In genomic region chr2:170815746-170816498, GRCh38 we compare ENCODE assay signal across 8 cellular contexts. TPM values are rescaled to one million over a fixed set of nuclear protein-coding genes. Genes with fewer than 3 reads are reported as not detected.
DNase-seq lines count a peak whose midpoint lies in the region; ATAC-seq and TF ChIP-seq lines count a peak whose summit lies in the region.

No MANE protein-coding gene starts in this region.

- peaks cover 0 to 35% (median 24%) of the 10 kb centered on the region in 7 donors for H3K9me3 Mint-ChIP-seq in CD14-positive monocyte

- H3K27ac ChIP-seq in WERI-Rb-1 (peak overlapping the region; percentile 75), left lung (no peak overlapping the region)

- H3K9me3 ChIP-seq in WERI-Rb-1 (ENCODE audit: severe bottlenecking) (no peaks in the 10 kb centered on the region), left lung (no peaks in the 10 kb centered on the region)

- H3K36me3 ChIP-seq in H7 (replicated peaks; ENCODE audit: control insufficient read depth, insufficient read depth, low read length), result no peaks in the 10 kb centered on the region
- H3K36me3 ChIP-seq in WERI-Rb-1, result no peaks in the 10 kb centered on the region; the same call in 1 of the 2 replicates
- H3K36me3 ChIP-seq in left lung, result no peaks in the 10 kb centered on the region

- peaks cover 26 to 55% of the 10 kb centered on the region in 2 donors for H3K4me1 ChIP-seq in left lung

- no peak for DNase-seq in CD14-positive monocyte (ENCODE audit: low spot score)
- DNase-seq in H7, result peak; percentile 92
- peak; percentile 85 for DNase-seq in NCI-H2171 treated with DMSO at 0.1 percent for 48 hours (lab: John Stamatoyannopoulos, UW)
- DNase-seq in WERI-Rb-1, result peak; percentile 85
- peak; percentile 64 for DNase-seq in cerebellar cortex (ENCODE audit: low spot score)
- peak in 1 of 2 donors; percentile 85 for DNase-seq in left lung
- peak; percentile 69 for DNase-seq in stimulated activated CD4-positive, alpha-beta T cell treated with anti-CD3 and anti-CD28 coated beads, Interleukin-4, amount 100 ng/mL, for 24 hours

- ATAC-seq in left lung (peak; percentile 77), GM21825 (IDR thresholded peaks at IDR 0.05; ENCODE audit: unreplicated experiment) (no peak)

- peaks cover 80 to 93% (median 87%) of the 10 kb centered on the region in 3 donors for H3K27me3 Mint-ChIP-seq in CD14-positive monocyte (ENCODE audit: low read depth in 3 of 3)

- H3K4me3 Mint-ChIP-seq in CD14-positive monocyte, result peak overlapping the region; percentile 75 to 86

- H3K4me3 ChIP-seq in H7 (ENCODE audit: insufficient read depth, low read depth, low read length) (peak overlapping the region; percentile 50), WERI-Rb-1 (ENCODE audit: low read depth, low read length) (peak overlapping the region; percentile 87), left lung (peak overlapping the region; percentile 29 to 44)

- intact Hi-C loops in CD14-positive monocyte (cut with micrococcal nuclease) (loop anchor here (2.0 to 10.0 kb wide), 2 partner anchors 411 to 455 kb away; no protein-coding TSS in a partner anchor), left lung (cut with DNase I) (loop anchor here in 1 of 2 donors (10.0 kb wide), 1 partner anchor 401 kb away; no protein-coding TSS in a partner anchor)

- peaks cover 50% of the 10 kb centered on the region for H3K4me1 Mint-ChIP-seq in CD14-positive monocyte

- TF ChIP-seq CTCF in CD14-positive monocyte (IDR thresholded peaks at IDR 0.05) (peak; percentile 71), WERI-Rb-1 (IDR thresholded peaks at IDR 0.05; ENCODE audit: low read depth, low read length) (peak; percentile 72), left lung (IDR thresholded peaks at IDR 0.05) (peak; percentile 68 to 87)

- peak overlapping the region in 1 of 7 donors; percentile 33 for H3K27ac Mint-ChIP-seq in CD14-positive monocyte

- H3K27me3 ChIP-seq in H7 (ENCODE audit: control insufficient read depth, insufficient read depth, low read length), result peaks cover 77% of the 10 kb centered on the region
- H3K27me3 ChIP-seq in WERI-Rb-1 (ENCODE audit: insufficient read depth, low read depth, severe bottlenecking), result no peaks in the 10 kb centered on the region
- H3K27me3 ChIP-seq in left lung, result peaks cover 78 to 85% of the 10 kb centered on the region in 2 donors

- peaks cover 3 to 13% of the 10 kb centered on the region in 2 donors for H3K36me3 Mint-ChIP-seq in CD14-positive monocyte

RNA-seq across cellular contexts. Expression of gene GAD1, which starts 0.8 kb away (rescaled TPM):
- polyA plus RNA-seq in CD14-positive monocyte, result not detected
- total RNA-seq in H7 (2014; rRNA removed; shearing (Covaris generic)), result 19.3 and 25.8 TPM in 2 replicates
- under 1 TPM in 1 of 2 donors, not detected in 1; 0.29 TPM for total RNA-seq in left lung

RNA-seq across cellular contexts. Expression of gene ERICH2, which starts 45.7 kb away (rescaled TPM):
- not detected for polyA plus RNA-seq in CD14-positive monocyte
- total RNA-seq in H7 (2014; rRNA removed; shearing (Covaris generic)), result 0.89 TPM in 1 of 2 replicates, not detected in the other
- 1 to 10 TPM; 3.3 to 6.2 TPM for total RNA-seq in left lung

Comparison
In these comparisons a context has a peak if more than half of its experiments do, and no peak if none do; other contexts are left out.
1. H3K4me3 ChIP-seq: peak in every context shown above with its lines; median percentile 87 in WERI-Rb-1; 50 in H7; 36 in left lung.
2. RNA of gene GAD1, which starts 0.8 kb away (total RNA-seq): 19.3 to 25.8 TPM in H7; 0.29 TPM in left lung; every median in the first group is over 10 times any median in the second.
3. Peak in every context shown above with its lines, with median percentiles within 50 percentile points of each other: CTCF ChIP-seq.